ENCODE assay signal across 8 cellular contexts in genomic region chr19:6133231-6133630, GRCh38. TPM values are rescaled to one million over a fixed set of nuclear protein-coding genes. Genes with fewer than 3 reads are reported as not detected.
"Had no signal": no experiment of that assay in that cellular context is flagged by ENCODE, and none has a peak within 500 bp of the region (broad histone marks: within the 10 kb centered on the region; RNA-seq: fewer than 3 reads in every experiment).

No MANE protein-coding gene starts in this region.

- FAIRE-seq: H54 had no signal

- H3K4me3 ChIP-seq: GM23248 had no signal

- H3K9ac ChIP-seq: GM23248 had no signal

- DNase-seq: GM23248, GOT3, H9, HCEC 1CT, KG1 had no signal

- H3K27ac ChIP-seq: GM23248 had no signal

- H2AFZ ChIP-seq: GM23248 had no signal

RNA-seq across cellular contexts. Expression of gene ACSBG2, which starts 2.2 kb away (rescaled TPM):
- total RNA-seq: GM23248, H9, HT-29 had no signal
- polyA plus RNA-seq: GM23248, IgD-negative memory B cell had no signal
